ENCODE assay signal across 11 cellular contexts in genomic region chr17:77830816-77831490, GRCh38.
DNase-seq lines count a peak whose midpoint lies in the region; ATAC-seq and TF ChIP-seq lines count a peak whose summit lies in the region.
"Had no signal": no experiment of that assay in that cellular context is flagged by ENCODE, and none has a peak within 500 bp of the region (broad histone marks: within the 10 kb centered on the region; RNA-seq: fewer than 3 reads in every experiment).

No MANE protein-coding gene starts in this region.

- peaks cover 19% of the 10 kb centered on the region for H3F3A ChIP-seq in SK-N-SH (replicated peaks; ENCODE audit: insufficient read depth)

- no peaks in the 10 kb centered on the region for H3K9me3 Mint-ChIP-seq in chondrocyte (ENCODE audit: low read depth)
- H3K9me3 Mint-ChIP-seq in nephron progenitor cell = no peaks in the 10 kb centered on the region
- H3K9me3 Mint-ChIP-seq: activated T-helper 2 cell treated with anti-CD3 and anti-CD28 coated beads, Interferon-gamma antibody, Interleukin-2, Interleukin-4, amounts not matched to agents 10 μg/mL and 5 μg/mL and 100 μg/mL, durations not matched to agents 14 hours and 24 hours and 36 hours; type B pancreatic cell had no signal

- no peaks in the 10 kb centered on the region for H3K27me3 Mint-ChIP-seq in chondrocyte (ENCODE audit: low read depth)
- peaks cover 11% of the 10 kb centered on the region for H3K27me3 Mint-ChIP-seq in nephron progenitor cell (ENCODE audit: low read depth, poor library complexity)

- H3K4me2 ChIP-seq in SK-N-SH = peak overlapping the region; percentile 65

- intact Hi-C loops in thyroid gland (cut with DNase I) = no loop called here

- H3K4me3 Mint-ChIP-seq in chondrocyte (ENCODE audit: unreplicated experiment) = peak overlapping the region; percentile 1
- no peak overlapping the region for H3K4me3 Mint-ChIP-seq in nephron progenitor cell
- H3K4me3 Mint-ChIP-seq: type B pancreatic cell had no signal

- H3K27me3 ChIP-seq in SK-N-SH (ENCODE audit: insufficient read depth) (no peaks in the 10 kb centered on the region), muscle layer of colon (ENCODE audit: control insufficient read depth in 1 of 2, insufficient read depth in 2 of 2, low read length in 2 of 2) (no peaks in the 10 kb centered on the region), thyroid gland (no peaks in the 10 kb centered on the region)

- H3K79me2 ChIP-seq in SK-N-SH (ENCODE audit: insufficient read depth) = no peaks in the 10 kb centered on the region

- H3K36me3 ChIP-seq in SK-N-SH (replicated peaks in 1 of 2; ENCODE audit: control insufficient read depth in 1 of 2, insufficient read depth in 2 of 2, low read length in 1 of 2) = no peaks in the 10 kb centered on the region
- H3K36me3 ChIP-seq in muscle layer of colon (ENCODE audit: insufficient read depth, low read length) = no peaks in the 10 kb centered on the region
- no peaks in the 10 kb centered on the region for H3K36me3 ChIP-seq in thyroid gland

- H3K9ac ChIP-seq in SK-N-SH (peak overlapping the region; percentile 61; the same call in 1 of the 2 replicates), muscle layer of colon (ENCODE audit: low read length) (no peak overlapping the region)

- no peak for TF ChIP-seq POLR2A in thyroid gland (IDR thresholded peaks at IDR 0.05)

- DNase-seq in SK-N-SH = no peak
- no peak for DNase-seq in chondrocyte (ENCODE audit: low spot score)
- no peak for DNase-seq in thyroid gland
- DNase-seq in NCI-H2171 treated with DMSO at 0.1 percent for 48 hours (lab: John Stamatoyannopoulos, UW) = no peak
- DNase-seq in nephron progenitor cell = no peak
- DNase-seq: NCI-H510A had no signal

- H3K27ac Mint-ChIP-seq in chondrocyte (ENCODE audit: unreplicated experiment) (peak overlapping the region; percentile 97), nephron progenitor cell (no peak overlapping the region)
- H3K27ac Mint-ChIP-seq: activated T-helper 2 cell treated with anti-CD3 and anti-CD28 coated beads, Interferon-gamma antibody, Interleukin-2, Interleukin-4, amounts not matched to agents 10 μg/mL and 5 μg/mL and 100 μg/mL, durations not matched to agents 14 hours and 24 hours and 36 hours; type B pancreatic cell had no signal

- TF ChIP-seq CTCF in SK-N-SH (IDR thresholded peaks at IDR 0.05) (no peak), chondrocyte (IDR thresholded peaks at IDR 0.05) (no peak), thyroid gland (IDR thresholded peaks at IDR 0.05) (no peak), nephron progenitor cell (IDR thresholded peaks at IDR 0.05) (no peak)

- no peak for TF ChIP-seq EP300 in SK-N-SH (IDR thresholded peaks at IDR 0.05; ENCODE audit: borderline replicate concordance in 1 of 2, low read depth in 1 of 2, low read length in 1 of 2)

- CTCF ChIA-PET in SK-N-SH (lab: Yijun Ruan, JAX) = interaction anchor here (1.8 kb wide), 1 partner anchor 288 kb away, joined by 7 read pairs; no protein-coding TSS in a partner anchor

- H3K9me2 ChIP-seq in SK-N-SH = no peaks in the 10 kb centered on the region

- no peak for TF ChIP-seq RAD21 in SK-N-SH (IDR thresholded peaks at IDR 0.05; ENCODE audit: low read length)

- no peaks in the 10 kb centered on the region for H3K36me3 Mint-ChIP-seq in chondrocyte (ENCODE audit: low read depth)
- no peaks in the 10 kb centered on the region for H3K36me3 Mint-ChIP-seq in nephron progenitor cell (ENCODE audit: low read depth)
- H3K36me3 Mint-ChIP-seq: type B pancreatic cell had no signal

- H3K4me3 ChIP-seq in SK-N-SH (ENCODE audit: low read depth in 2 of 2, low read length in 1 of 2) = no peak overlapping the region
- no peak overlapping the region for H3K4me3 ChIP-seq in muscle layer of colon (ENCODE audit: low read depth in 1 of 2, low read length in 2 of 2)
- no peak overlapping the region for H3K4me3 ChIP-seq in thyroid gland (replicated peaks in 1 of 3)

- POLR2A ChIA-PET in SK-N-SH (lab: Yijun Ruan, JAX) = no interaction called here

- H4K20me1 ChIP-seq in SK-N-SH (ENCODE audit: insufficient read depth) = no peaks in the 10 kb centered on the region

- no peaks in the 10 kb centered on the region for H3K9me3 ChIP-seq in SK-N-SH
- no peaks in the 10 kb centered on the region for H3K9me3 ChIP-seq in muscle layer of colon (ENCODE audit: low read length)
- no peaks in the 10 kb centered on the region for H3K9me3 ChIP-seq in thyroid gland

- H3K4me1 ChIP-seq in SK-N-SH (ENCODE audit: control insufficient read depth in 1 of 2, insufficient read depth in 2 of 2, low read depth in 1 of 2, low read length in 1 of 2) = peaks cover 32 to 42% of the 10 kb centered on the region in 2 experiments; a peak in 3 of 4 replicates
- peaks cover 24% of the 10 kb centered on the region for H3K4me1 ChIP-seq in muscle layer of colon (ENCODE audit: insufficient read depth, low read length)
- peaks cover 0 to 31% of the 10 kb centered on the region in 2 donors for H3K4me1 ChIP-seq in thyroid gland

- H2AFZ ChIP-seq in SK-N-SH (ENCODE audit: low read depth) = peak overlapping the region; percentile 84

- ATAC-seq in SK-N-SH treated with all-trans-retinoic acid at 6 μM for 48 hours (no peak; the same call in 1 of the 3 replicates), HG03520 (IDR thresholded peaks at IDR 0.05; ENCODE audit: unreplicated experiment) (no peak)

- WGBS in SK-N-SH (ENCODE audit: low lambda C conversion rate) = 91% methylated on average over 17 of the region's 17 CpGs
- WGBS in thyroid gland, 2 donors = 71 to 72% methylated on average over 16 to 17 of the region's 17 CpGs

- H3K27ac ChIP-seq in SK-N-SH (ENCODE audit: low read depth in 2 of 2, low read length in 1 of 2) = peak overlapping the region; percentile 8 to 58; a peak in 2 of 4 replicates
- H3K27ac ChIP-seq in muscle layer of colon (ENCODE audit: low read depth, low read length) = peak overlapping the region; percentile 52
- peak overlapping the region; percentile 67 to 73 (median 71) for H3K27ac ChIP-seq in thyroid gland

- peaks cover 51% of the 10 kb centered on the region for H3K4me1 Mint-ChIP-seq in chondrocyte (ENCODE audit: low read depth)
- H3K4me1 Mint-ChIP-seq in nephron progenitor cell = peaks cover 74% of the 10 kb centered on the region

TF ChIP-seq in SK-N-SH, 30 proteins besides CTCF, POLR2A, EP300 and RAD21 (continues in another document):
- TF ChIP-seq TAF1 (IDR thresholded peaks at IDR 0.05; ENCODE audit: borderline replicate concordance, low read depth, low read length) (no peak), PBX3 (IDR thresholded peaks at IDR 0.05) (no peak), FOSL2 (IDR thresholded peaks at IDR 0.05; ENCODE audit: borderline replicate concordance, low read depth) (no peak), ZBTB33 (IDR thresholded peaks at IDR 0.05; ENCODE audit: borderline replicate concordance, low read depth) (no peak)

TF ChIP-seq in SK-N-SH treated with all-trans-retinoic acid at 6 μM for 48 hours, 23 proteins besides CTCF, POLR2A, EP300 and RAD21:
- TF ChIP-seq PATZ1 (CRISPR knock-in tag; IDR thresholded peaks at IDR 0.05; ENCODE audit: borderline replicate concordance) (no peak), CSRNP3 (CRISPR knock-in tag; IDR thresholded peaks at IDR 0.05) (no peak), CREB5 (CRISPR knock-in tag; IDR thresholded peaks at IDR 0.05; ENCODE audit: low read depth) (no peak)
TF ChIP-seq in SK-N-SH treated with all-trans-retinoic acid at 6 μM for 48 hours: peak in this region for 0.
